ENCODE assay signal across 2 cellular contexts in the genomic region with DNA sequence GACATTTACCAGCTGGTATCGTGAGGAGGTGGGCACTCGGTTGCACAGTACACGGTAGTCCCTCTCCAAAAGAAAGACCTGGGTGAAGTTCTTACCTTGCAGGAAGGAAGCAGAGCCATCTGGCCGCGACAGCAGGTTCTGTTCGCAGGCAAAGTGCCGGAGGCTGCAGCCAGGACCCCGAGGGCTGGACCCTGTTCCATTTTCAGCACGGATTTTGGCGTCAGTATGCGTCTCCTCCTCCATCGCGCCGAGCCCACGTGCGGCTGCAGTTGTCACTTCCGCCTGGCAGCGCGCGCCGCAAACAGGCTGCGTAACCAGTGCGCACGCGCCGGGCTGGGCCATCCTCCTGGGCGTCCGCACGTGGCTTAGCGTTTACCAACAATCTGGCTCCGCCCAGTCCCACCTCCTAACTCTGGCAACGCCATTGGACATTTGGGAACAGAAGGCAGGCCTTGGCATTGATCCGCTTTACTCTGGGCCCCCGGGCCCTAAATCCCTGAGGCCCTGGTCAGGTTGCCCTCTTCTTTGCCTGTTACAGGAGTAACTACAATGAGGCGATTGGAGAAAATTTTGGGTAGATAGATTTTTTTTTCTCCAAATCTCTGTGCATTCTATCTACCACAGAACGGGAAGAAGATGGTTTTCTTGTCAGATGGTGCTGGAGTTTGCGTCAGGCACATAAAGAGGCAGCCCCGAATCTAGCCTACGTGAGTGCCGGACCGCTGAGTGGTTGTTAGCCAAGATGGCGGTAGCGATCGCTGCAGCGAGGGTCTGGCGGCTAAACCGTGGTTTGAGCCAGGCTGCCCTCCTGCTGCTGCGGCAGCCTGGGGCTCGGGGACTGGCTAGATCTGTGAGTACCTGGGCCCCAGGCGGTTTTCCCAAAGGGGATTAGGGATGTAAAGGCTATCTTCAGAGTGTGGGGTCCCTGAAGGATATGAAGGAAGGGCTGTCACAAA.
TF ChIP-seq lines count a peak whose summit lies in the region.

Gene BCKDHA, plus strand, starts transcription at position 733 of the 956 bp plus-strand sequence. Its CDS starts 10 bp downstream, at position 743.
Gene EXOSC5, minus strand, starts transcription at position 274 of the 956 bp plus-strand sequence. Its CDS starts 31 bp downstream, at position 243.

TF ChIP-seq in IMR-90, 13 proteins besides CTCF, POLR2A, EP300 and RAD21:
- TF ChIP-seq, protein P1, sequence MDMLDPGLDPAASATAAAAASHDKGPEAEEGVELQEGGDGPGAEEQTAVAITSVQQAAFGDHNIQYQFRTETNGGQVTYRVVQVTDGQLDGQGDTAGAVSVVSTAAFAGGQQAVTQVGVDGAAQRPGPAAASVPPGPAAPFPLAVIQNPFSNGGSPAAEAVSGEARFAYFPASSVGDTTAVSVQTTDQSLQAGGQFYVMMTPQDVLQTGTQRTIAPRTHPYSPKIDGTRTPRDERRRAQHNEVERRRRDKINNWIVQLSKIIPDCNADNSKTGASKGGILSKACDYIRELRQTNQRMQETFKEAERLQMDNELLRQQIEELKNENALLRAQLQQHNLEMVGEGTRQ (IDR thresholded peaks at IDR 0.05; ENCODE audit: low read depth, low read length), result peak; percentile 93
- TF ChIP-seq BHLHE40 (IDR thresholded peaks at IDR 0.05; ENCODE audit: low read depth, low read length) (peak; percentile 92), CHD1 (IDR thresholded peaks at IDR 0.05; ENCODE audit: low read depth, low read length) (no peak), RFX5 (IDR thresholded peaks at IDR 0.05; ENCODE audit: low read depth, low read length) (no peak), MAZ (IDR thresholded peaks at IDR 0.05; ENCODE audit: borderline replicate concordance, low read depth, low read length) (peak; percentile 50; the same call in 1 of the 2 replicates), MXI1 (IDR thresholded peaks at IDR 0.05; ENCODE audit: borderline replicate concordance, low read depth, low read length) (peak; percentile 100), MAFK (IDR thresholded peaks at IDR 0.05; ENCODE audit: low read depth, low read length) (no peak), RCOR1 (IDR thresholded peaks at IDR 0.05; ENCODE audit: insufficient replicate concordance, low read length) (no peak), FOS (IDR thresholded peaks at IDR 0.05; ENCODE audit: low read depth, low read length) (no peak), CEBPB (IDR thresholded peaks at IDR 0.05; ENCODE audit: low read depth, low read length) (peak; percentile 31; the same call in 1 of the 2 replicates), SMC3 (IDR thresholded peaks at IDR 0.05; ENCODE audit: low read depth, low read length) (no peak), NFE2L2 (IDR thresholded peaks at IDR 0.05; ENCODE audit: low read depth, low read length) (no peak)
- TF ChIP-seq, protein P2, sequence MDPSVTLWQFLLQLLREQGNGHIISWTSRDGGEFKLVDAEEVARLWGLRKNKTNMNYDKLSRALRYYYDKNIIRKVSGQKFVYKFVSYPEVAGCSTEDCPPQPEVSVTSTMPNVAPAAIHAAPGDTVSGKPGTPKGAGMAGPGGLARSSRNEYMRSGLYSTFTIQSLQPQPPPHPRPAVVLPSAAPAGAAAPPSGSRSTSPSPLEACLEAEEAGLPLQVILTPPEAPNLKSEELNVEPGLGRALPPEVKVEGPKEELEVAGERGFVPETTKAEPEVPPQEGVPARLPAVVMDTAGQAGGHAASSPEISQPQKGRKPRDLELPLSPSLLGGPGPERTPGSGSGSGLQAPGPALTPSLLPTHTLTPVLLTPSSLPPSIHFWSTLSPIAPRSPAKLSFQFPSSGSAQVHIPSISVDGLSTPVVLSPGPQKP (IDR thresholded peaks at IDR 0.05; ENCODE audit: borderline replicate concordance, low read depth, low read length), result no peak

TF ChIP-seq in endothelial cell of umbilical vein, 7 proteins besides CTCF, POLR2A, EP300 and RAD21:
- TF ChIP-seq MYC (IDR thresholded peaks at IDR 0.05; ENCODE audit: low read depth, low read length), result peak; percentile 97
- TF ChIP-seq POLR2AphosphoS5 (IDR thresholded peaks at IDR 0.05; ENCODE audit: insufficient read depth, low read depth, low read length), result peak; percentile 61
- TF ChIP-seq, protein P3, sequence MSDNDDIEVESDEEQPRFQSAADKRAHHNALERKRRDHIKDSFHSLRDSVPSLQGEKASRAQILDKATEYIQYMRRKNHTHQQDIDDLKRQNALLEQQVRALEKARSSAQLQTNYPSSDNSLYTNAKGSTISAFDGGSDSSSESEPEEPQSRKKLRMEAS (IDR thresholded peaks at IDR 0.05; ENCODE audit: insufficient read depth, insufficient read length), result peak; percentile 100
- no peak for TF ChIP-seq GATA2 (IDR thresholded peaks at IDR 0.05; ENCODE audit: insufficient read depth, insufficient read length, low read depth, low read length)
